11 cellular contexts compared by ENCODE assay signal in genomic region chr20:35478804-35479472, GRCh38. TPM values are rescaled to one million over a fixed set of nuclear protein-coding genes. Genes with fewer than 3 reads are reported as not detected.
A peak's percentile ranks its signal among the peaks of the same experiment; 100 is the strongest.
DNase-seq lines count a peak whose midpoint lies in the region; ATAC-seq and TF ChIP-seq lines count a peak whose summit lies in the region.
"Had no signal": no experiment of that assay in that cellular context is flagged by ENCODE, and none has a peak within 500 bp of the region (broad histone marks: within the 10 kb centered on the region; RNA-seq: fewer than 3 reads in every experiment).

No MANE protein-coding gene starts in this region.

- H3K4me3 Mint-ChIP-seq in naive B cell: peak overlapping the region in 1 of 8 donors; percentile 57

- H3K9ac ChIP-seq in Loucy (ENCODE audit: low read depth, low read length, poor library complexity, severe bottlenecking): no peak overlapping the region

- H3K4me1 ChIP-seq in Loucy (ENCODE audit: insufficient read depth, low read length, poor library complexity, severe bottlenecking): no peaks in the 10 kb centered on the region

- H3K9me3 ChIP-seq in Loucy (ENCODE audit: insufficient read depth, low read depth, low read length): peaks cover 1% of the 10 kb centered on the region; the same call in 1 of the 2 replicates

- no peak overlapping the region for H3K4me2 ChIP-seq in Loucy (ENCODE audit: low read depth, low read length, poor library complexity, severe bottlenecking)

- no peaks in the 10 kb centered on the region for H3K79me2 ChIP-seq in Loucy (ENCODE audit: insufficient read depth, low read length)

- H3K27me3 ChIP-seq in Loucy (ENCODE audit: insufficient read depth, low read length, poor library complexity, severe bottlenecking): no peaks in the 10 kb centered on the region

- DNase-seq in GM12865 (ENCODE audit: low read depth): peak; percentile 23
- no peak for DNase-seq in astrocyte of the spinal cord (ENCODE audit: low read depth, low spot score)
- no peak for DNase-seq in naive B cell
- DNase-seq in NCI-H2227 treated with DMSO at 0.1 percent for 48 hours (lab: John Stamatoyannopoulos, UW): no peak
- DNase-seq in DMS79 (lab: John Stamatoyannopoulos, UW): no peak
- DNase-seq: T-helper 9 cell had no signal

- H3K4me3 ChIP-seq in GM12865 (ENCODE audit: low read depth, low read length) (no peak overlapping the region), Loucy (ENCODE audit: low read length, poor library complexity, severe bottlenecking) (no peak overlapping the region), astrocyte of the spinal cord (ENCODE audit: low read depth, low read length) (no peak overlapping the region)

- in situ Hi-C loops in astrocyte of the spinal cord (cut with HindIII; ENCODE audit: low sequenced_read_pairs): no loop called here

- no peaks in the 10 kb centered on the region for H3F3A ChIP-seq in Loucy (ENCODE audit: low read depth)

- H3K27me3 Mint-ChIP-seq in naive B cell: no peaks in the 10 kb centered on the region

- ATAC-seq in naive B cell (ENCODE audit: low read depth in 2 of 2): peak; percentile 53 to 58
- no peak for ATAC-seq in HG03354 (IDR thresholded peaks at IDR 0.05; ENCODE audit: poor library complexity, severe bottlenecking, unreplicated experiment)

- H2AFZ ChIP-seq in Loucy (ENCODE audit: low read length): no peak overlapping the region

- H4K20me1 ChIP-seq in Loucy (ENCODE audit: insufficient read depth, low read length, poor library complexity, severe bottlenecking): no peaks in the 10 kb centered on the region

- H3K36me3 ChIP-seq in Loucy (ENCODE audit: insufficient read depth, low read length): peaks cover 51% of the 10 kb centered on the region; the same call in 1 of the 2 replicates

- H3K9me3 Mint-ChIP-seq in naive B cell: peaks cover 0 to 2% (median 0%) of the 10 kb centered on the region in 7 donors

- no peaks in the 10 kb centered on the region for H3K9me2 ChIP-seq in Loucy (replicated peaks; ENCODE audit: low read depth, low read length)

- TF ChIP-seq CTCF in GM12865 (IDR thresholded peaks at IDR 0.05; ENCODE audit: insufficient read depth, low read depth, low read length, missing control alignments) (no peak), Loucy (conservative IDR thresholded peaks at IDR 0.05; ENCODE audit: low read length) (peak; percentile 65), astrocyte of the spinal cord (IDR thresholded peaks at IDR 0.05; ENCODE audit: low read depth, low read length) (peak; percentile 17)

- H3K4me1 Mint-ChIP-seq in naive B cell: peaks cover 11 to 20% (median 14%) of the 10 kb centered on the region in 3 donors

- peaks cover 0 to 12% of the 10 kb centered on the region in 2 donors for H3K36me3 Mint-ChIP-seq in naive B cell

- H3K27ac Mint-ChIP-seq in naive B cell: peak overlapping the region in 4 of 6 donors; percentile 20 to 88 (median 46)

RNA-seq across cellular contexts. Expression of gene CEP250, which starts 23.5 kb away (rescaled TPM):
- polyA plus RNA-seq in naive B cell (ENCODE audit: low read depth in 6 of 6): 10 to 100 TPM in 1 of 6 donors, 1 to 10 TPM in 4, not detected in 1; 3.4 to 20.5 (median 5.2) TPM

RNA-seq across cellular contexts. Expression of gene GDF5, which starts 40.9 kb away (rescaled TPM):
- polyA plus RNA-seq in naive B cell (ENCODE audit: low read depth in 6 of 6): not detected

RNA-seq across cellular contexts. Expression of gene C20orf173, which starts 50.5 kb away (rescaled TPM):
- not detected for polyA plus RNA-seq in naive B cell (ENCODE audit: low read depth in 6 of 6)
- polyA plus RNA-seq: adipose tissue, fibroblast of lung, thymus had no signal
